1 cellular context compared by ENCODE assay signal in genomic region chr5:68181039-68181599, GRCh38.
TF ChIP-seq lines count a peak whose summit lies in the region.

No MANE protein-coding gene starts in this region.

TF ChIP-seq in endothelial cell of umbilical vein, 7 proteins besides CTCF, POLR2A, EP300 and RAD21:
- TF ChIP-seq FOS (IDR thresholded peaks at IDR 0.05; ENCODE audit: borderline replicate concordance, insufficient read depth, low read length) (no peak), GATA2 (IDR thresholded peaks at IDR 0.05; ENCODE audit: insufficient read depth, insufficient read length, low read depth, low read length) (no peak), EZH2 (IDR thresholded peaks at IDR 0.05; ENCODE audit: borderline replicate concordance, low read depth, low read length, severe bottlenecking) (no peak), POLR2AphosphoS5 (IDR thresholded peaks at IDR 0.05; ENCODE audit: insufficient read depth, low read depth, low read length) (no peak), MYC (IDR thresholded peaks at IDR 0.05; ENCODE audit: low read depth, low read length) (no peak), JUN (IDR thresholded peaks at IDR 0.05; ENCODE audit: borderline replicate concordance, insufficient read depth, insufficient read length, low read depth) (no peak)
- TF ChIP-seq, protein P1, sequence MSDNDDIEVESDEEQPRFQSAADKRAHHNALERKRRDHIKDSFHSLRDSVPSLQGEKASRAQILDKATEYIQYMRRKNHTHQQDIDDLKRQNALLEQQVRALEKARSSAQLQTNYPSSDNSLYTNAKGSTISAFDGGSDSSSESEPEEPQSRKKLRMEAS (IDR thresholded peaks at IDR 0.05; ENCODE audit: insufficient read depth, insufficient read length), result no peak
